9 cellular contexts compared by ENCODE assay signal in the genomic region with DNA sequence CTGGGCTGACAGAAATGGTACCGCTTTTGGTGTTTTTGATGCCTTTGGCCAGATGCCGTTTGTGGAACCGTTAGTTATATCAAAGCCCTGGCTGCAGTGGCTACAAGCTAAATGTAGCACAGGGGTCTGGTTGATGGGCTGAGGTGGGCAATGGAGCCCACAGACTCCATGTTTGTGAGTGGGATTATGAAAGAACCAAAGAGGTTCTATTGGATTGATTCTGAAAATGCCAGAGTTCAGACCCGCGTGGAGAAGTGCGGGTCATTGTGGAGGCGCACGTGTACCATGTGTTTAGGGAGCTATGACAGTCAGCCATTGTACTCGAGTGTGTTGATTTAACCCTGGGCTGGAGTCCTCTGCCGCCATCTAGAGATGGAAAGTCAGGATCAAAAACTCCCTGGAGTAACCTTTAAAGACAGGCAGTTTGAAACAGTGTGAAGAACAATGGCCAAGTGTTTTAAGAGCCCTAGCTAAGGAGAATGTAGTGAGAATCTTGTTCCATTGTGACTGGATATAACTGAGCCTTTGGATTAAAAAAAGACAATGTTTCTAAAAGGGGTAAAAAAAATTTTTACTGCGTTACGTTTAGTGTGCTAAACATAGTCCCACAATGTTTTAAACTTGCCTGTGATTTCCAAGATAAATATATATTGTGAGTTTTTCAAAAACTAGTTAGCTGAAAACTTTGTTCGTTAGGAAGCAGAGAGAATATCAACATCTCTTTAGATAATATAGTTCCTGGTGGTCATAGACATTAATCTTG. TPM values are rescaled to one million over a fixed set of nuclear protein-coding genes. Genes with fewer than 3 reads are reported as not detected.
DNase-seq lines count a peak whose midpoint lies in the region; ATAC-seq and TF ChIP-seq lines count a peak whose summit lies in the region.
"Had no signal": no experiment of that assay in that cellular context is flagged by ENCODE, and none has a peak within 500 bp of the region (broad histone marks: within the 10 kb centered on the region; RNA-seq: fewer than 3 reads in every experiment).

No MANE protein-coding gene starts in this region.

- H3K4me1 Mint-ChIP-seq in activated CD4-positive, alpha-beta T cell treated with anti-CD3 and anti-CD28 coated beads for 36 hours = peaks cover 5% of the 10 kb centered on the region
- peaks cover 0 to 9% (median 2%) of the 10 kb centered on the region in 7 donors for H3K4me1 Mint-ChIP-seq in naive thymus-derived CD4-positive, alpha-beta T cell

- H3K27ac ChIP-seq in MM.1S (ENCODE audit: low read length) = no peak overlapping the region
- no peak overlapping the region for H3K27ac ChIP-seq in spleen
- no peak overlapping the region for H3K27ac ChIP-seq in naive thymus-derived CD4-positive, alpha-beta T cell (ENCODE audit: low read depth, low read length)

- H3K9me3 Mint-ChIP-seq in activated CD4-positive, alpha-beta T cell treated with anti-CD3 and anti-CD28 coated beads for 36 hours (ENCODE audit: low read depth) = no peaks in the 10 kb centered on the region
- H3K9me3 Mint-ChIP-seq in naive thymus-derived CD4-positive, alpha-beta T cell = no peaks in the 10 kb centered on the region
- H3K9me3 Mint-ChIP-seq: CD4-positive, CD25-positive, alpha-beta regulatory T cell had no signal

- H3K4me1 ChIP-seq in MM.1S (ENCODE audit: low read length) (no peaks in the 10 kb centered on the region), spleen (peaks cover 3 to 20% (median 8%) of the 10 kb centered on the region in 6 donors)
- no peaks in the 10 kb centered on the region for H3K4me1 ChIP-seq in naive thymus-derived CD4-positive, alpha-beta T cell (ENCODE audit: control insufficient read depth in 2 of 2, insufficient read depth in 2 of 2, low read length in 2 of 2)

- H3K4me3 ChIP-seq in MM.1S (ENCODE audit: low read length) = no peak overlapping the region
- H3K4me3 ChIP-seq in epithelial cell of proximal tubule (ENCODE audit: low read depth, low read length) = no peak overlapping the region
- H3K4me3 ChIP-seq in spleen = no peak overlapping the region
- no peak overlapping the region for H3K4me3 ChIP-seq in naive thymus-derived CD4-positive, alpha-beta T cell (ENCODE audit: low read length)

- H3K9ac ChIP-seq in MM.1S (ENCODE audit: low read length) = no peak overlapping the region

- H4K20me1 ChIP-seq in MM.1S (ENCODE audit: insufficient read depth, low read length) = no peaks in the 10 kb centered on the region

- WGBS in spleen, 5 donors = 39 to 61% (median 59%) methylated on average over 13 of the region's 13 CpGs

- H3F3A ChIP-seq in MM.1S (ENCODE audit: insufficient read depth, low read length) = no peaks in the 10 kb centered on the region

- no peak overlapping the region for H3K27ac Mint-ChIP-seq in activated CD4-positive, alpha-beta T cell treated with anti-CD3 and anti-CD28 coated beads for 36 hours
- no peak overlapping the region for H3K27ac Mint-ChIP-seq in naive thymus-derived CD4-positive, alpha-beta T cell

- no peaks in the 10 kb centered on the region for H3K36me3 ChIP-seq in MM.1S (replicated peaks; ENCODE audit: insufficient read depth, low read length)
- no peaks in the 10 kb centered on the region for H3K36me3 ChIP-seq in spleen
- no peaks in the 10 kb centered on the region for H3K36me3 ChIP-seq in naive thymus-derived CD4-positive, alpha-beta T cell (ENCODE audit: control insufficient read depth in 2 of 3, insufficient read depth in 3 of 3, low read length in 3 of 3)

- no peaks in the 10 kb centered on the region for H3K27me3 ChIP-seq in MM.1S (replicated peaks; ENCODE audit: insufficient read depth, low read length)
- H3K27me3 ChIP-seq in spleen (replicated peaks in 1 of 7) = no peaks in the 10 kb centered on the region
- no peaks in the 10 kb centered on the region for H3K27me3 ChIP-seq in naive thymus-derived CD4-positive, alpha-beta T cell (ENCODE audit: control insufficient read depth in 2 of 2, insufficient read depth in 2 of 2, low read length in 2 of 2)

- no peak overlapping the region for H3K4me3 Mint-ChIP-seq in activated CD4-positive, alpha-beta T cell treated with anti-CD3 and anti-CD28 coated beads for 36 hours
- no peak overlapping the region for H3K4me3 Mint-ChIP-seq in naive thymus-derived CD4-positive, alpha-beta T cell
- H3K4me3 Mint-ChIP-seq: CD4-positive, CD25-positive, alpha-beta regulatory T cell had no signal

- peak overlapping the region; percentile 48; the same call in 1 of the 2 replicates for H3K4me2 ChIP-seq in MM.1S (ENCODE audit: low read depth, low read length)

- TF ChIP-seq POLR2A in spleen (IDR thresholded peaks at IDR 0.05) = no peak

- CTCF ChIA-PET in activated CD4-positive, alpha-beta T cell treated with anti-CD3 and anti-CD28 coated beads for 36 hours (lab: Charles Lee) = interaction anchor here (0.7 to 2.3 kb wide), 7 partner anchors 9 to 191 kb away, joined by 3 to 17 read pairs (median 3); no protein-coding TSS in a partner anchor
- CTCF ChIA-PET in naive thymus-derived CD4-positive, alpha-beta T cell (lab: Charles Lee) = interaction anchor here (0.6 to 1.7 kb wide), 2 partner anchors 21 to 100 kb away, joined by 3 to 4 read pairs; no protein-coding TSS in a partner anchor

- POLR2A ChIA-PET in activated CD4-positive, alpha-beta T cell treated with anti-CD3 and anti-CD28 coated beads for 36 hours (lab: Charles Lee) = no interaction called here
- POLR2A ChIA-PET in naive thymus-derived CD4-positive, alpha-beta T cell (lab: Charles Lee) = no interaction called here

- H3K9me2 ChIP-seq in MM.1S (replicated peaks; ENCODE audit: insufficient read depth, low read length) = no peaks in the 10 kb centered on the region

- intact Hi-C loops in activated CD4-positive, alpha-beta T cell treated with anti-CD3 and anti-CD28 coated beads for 36 hours (cut with DNase I, micrococcal nuclease) = loop anchor here in 1 of 2 experiments (5.0 kb wide), 1 partner anchor 190 kb away; no protein-coding TSS in a partner anchor
- intact Hi-C loops in spleen (cut with DNase I; ENCODE audit: low total_unique reads) = no loop called here
- intact Hi-C loops in naive thymus-derived CD4-positive, alpha-beta T cell (cut with micrococcal nuclease) = no loop called here

- TF ChIP-seq CTCF in MM.1S (IDR thresholded peaks at IDR 0.05; ENCODE audit: low read length) (peak; percentile 72), epithelial cell of proximal tubule (conservative IDR thresholded peaks at IDR 0.05; ENCODE audit: low read depth, low read length) (peak; percentile 76), spleen (IDR thresholded peaks at IDR 0.05 in 8 of 11, conservative IDR thresholded peaks at IDR 0.05 in 3 of 11) (peak in 2 of 11 experiments; percentile 13 to 39)

- ATAC-seq in activated CD4-positive, alpha-beta T cell treated with anti-CD3 and anti-CD28 coated beads for 36 hours = peak; percentile 61
- ATAC-seq in naive thymus-derived CD4-positive, alpha-beta T cell = no peak

- no peaks in the 10 kb centered on the region for H3K79me2 ChIP-seq in MM.1S (ENCODE audit: low read length)

- H2AFZ ChIP-seq in MM.1S (ENCODE audit: low read length) = peak overlapping the region; percentile 76

- H3K9me3 ChIP-seq in MM.1S (replicated peaks; ENCODE audit: insufficient read depth, low read length) (no peaks in the 10 kb centered on the region), spleen (no peaks in the 10 kb centered on the region)
- H3K9me3 ChIP-seq in naive thymus-derived CD4-positive, alpha-beta T cell (ENCODE audit: control insufficient read depth in 2 of 3, low read length in 3 of 3) = no peaks in the 10 kb centered on the region

- no peaks in the 10 kb centered on the region for H3K36me3 Mint-ChIP-seq in activated CD4-positive, alpha-beta T cell treated with anti-CD3 and anti-CD28 coated beads for 36 hours (ENCODE audit: low read depth)
- no peaks in the 10 kb centered on the region for H3K36me3 Mint-ChIP-seq in naive thymus-derived CD4-positive, alpha-beta T cell
- H3K36me3 Mint-ChIP-seq: CD4-positive, CD25-positive, alpha-beta regulatory T cell had no signal

- H3K27me3 Mint-ChIP-seq in activated CD4-positive, alpha-beta T cell treated with anti-CD3 and anti-CD28 coated beads for 36 hours = peaks cover 10% of the 10 kb centered on the region
- peaks cover 0 to 24% (median 13%) of the 10 kb centered on the region in 5 donors for H3K27me3 Mint-ChIP-seq in naive thymus-derived CD4-positive, alpha-beta T cell

- peak; percentile 34 for DNase-seq in activated CD4-positive, alpha-beta T cell treated with anti-CD3 and anti-CD28 coated beads for 36 hours
- no peak for DNase-seq in activated CD4-positive, alpha-beta T cell treated with anti-CD3 and anti-CD28 coated beads for 1 hour
- DNase-seq in MM.1S (peak; percentile 64), SHP77 treated with DMSO at 0.1 percent for 48 hours (lab: John Stamatoyannopoulos, UW) (peak; percentile 18), epithelial cell of proximal tubule (ENCODE audit: low read depth) (peak; percentile 20), midbrain (lab: John Stamatoyannopoulos, UW) (peak; percentile 84), spleen (no peak)
- no peak for DNase-seq in naive thymus-derived CD4-positive, alpha-beta T cell

RNA-seq across cellular contexts. Expression of a gene that starts 12.7 kb away (rescaled TPM):
- not detected for total RNA-seq in activated CD4-positive, alpha-beta T cell treated with anti-CD3 and anti-CD28 coated beads for 36 hours
- total RNA-seq in epithelial cell of proximal tubule = not detected in 2 replicates
- total RNA-seq in spleen = 1 to 10 TPM; 1.1 to 5.7 (median 3.4) TPM
- polyA plus RNA-seq in spleen = 1 to 10 TPM in 2 of 3 donors, under 1 TPM in 1; 0.91 to 3.1 (median 1.4) TPM
- not detected for total RNA-seq in naive thymus-derived CD4-positive, alpha-beta T cell
- not detected for polyA plus RNA-seq in naive thymus-derived CD4-positive, alpha-beta T cell
- total RNA-seq: CD4-positive, CD25-positive, alpha-beta regulatory T cell had no signal
- polyA plus RNA-seq: CD4-positive, CD25-positive, alpha-beta regulatory T cell had no signal

RNA-seq across cellular contexts. Expression of a gene that starts 51.3 kb away (rescaled TPM):
- total RNA-seq in activated CD4-positive, alpha-beta T cell treated with anti-CD3 and anti-CD28 coated beads for 36 hours = under 1 TPM in 1 of 2 experiments, not detected in 1; 0.14 TPM
- total RNA-seq in epithelial cell of proximal tubule (0.06 and 0.22 TPM in 2 replicates), spleen (1 to 10 TPM; 1.1 to 3.0 (median 2.2) TPM)
- 1 to 10 TPM in 2 of 3 donors, under 1 TPM in 1; 0.96 to 5.4 (median 2.2) TPM for polyA plus RNA-seq in spleen
- total RNA-seq in naive thymus-derived CD4-positive, alpha-beta T cell = not detected
- not detected for polyA plus RNA-seq in naive thymus-derived CD4-positive, alpha-beta T cell
- total RNA-seq: CD4-positive, CD25-positive, alpha-beta regulatory T cell had no signal
- polyA plus RNA-seq: CD4-positive, CD25-positive, alpha-beta regulatory T cell had no signal

Comparison
In these comparisons a context has a peak if more than half of its experiments do, and no peak if none do; other contexts are left out.
1. DNase-seq: peak in activated CD4-positive, alpha-beta T cell treated with anti-CD3 and anti-CD28 coated beads for 36 hours (single experiment), MM.1S (single experiment), SHP77 treated with DMSO at 0.1 percent for 48 hours (single experiment), epithelial cell of proximal tubule (single experiment) and midbrain (single experiment); none in activated CD4-positive, alpha-beta T cell treated with anti-CD3 and anti-CD28 coated beads for 1 hour (single experiment), spleen (single experiment) and naive thymus-derived CD4-positive, alpha-beta T cell (0 of 9).